In the genomic region with DNA sequence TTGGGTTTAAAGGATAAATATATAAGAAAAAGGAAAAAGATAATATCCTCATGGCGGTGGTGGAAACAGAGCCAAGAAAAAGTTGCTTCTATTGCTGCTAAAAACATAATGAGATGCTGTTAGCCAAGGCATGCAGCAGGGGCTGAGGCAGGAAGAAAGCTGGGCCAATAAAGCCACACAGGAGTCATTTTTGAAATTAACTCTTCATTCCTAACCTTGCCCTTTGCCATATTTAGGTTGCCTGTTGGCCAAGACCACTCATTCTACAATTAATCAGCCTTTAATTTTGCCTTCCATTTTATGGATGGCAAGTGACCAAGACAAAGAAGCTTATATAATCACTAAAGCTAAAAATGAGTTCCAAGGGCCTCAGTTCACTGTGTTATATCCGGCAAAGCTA, we compare ENCODE assay signal across 24 cellular contexts.
"Had no signal": no experiment of that assay in that cellular context is flagged by ENCODE, and none has a peak within 500 bp of the region (broad histone marks: within the 10 kb centered on the region; RNA-seq: fewer than 3 reads in every experiment).

No MANE protein-coding gene starts in this region.

- H3K27ac ChIP-seq: SK-N-MC had no signal

- ATAC-seq: activated CD4-positive, CD25-positive, alpha-beta regulatory T cell treated with anti-CD3 and anti-CD28 coated beads, Interleukin-2, amount 50 U/mL, for 24 hours; activated CD8-positive, alpha-beta T cell treated with anti-CD3 and anti-CD28 coated beads, Interleukin-2, amount 10 ng/mL, durations not matched to agents 7 days and 5 days; activated T-cell treated with anti-CD3 and anti-CD28 coated beads, Interleukin-2, amount 50 U/mL, for 4 hours; Panc1; Right ventricle myocardium inferior had no signal

- DNase-seq: activated CD4-positive, alpha-beta T cell treated with anti-CD3 and anti-CD28 coated beads for 48 hours; activated CD4-positive, alpha-beta T cell treated with anti-CD3 and anti-CD28 coated beads, Interleukin-2, amount 50 U/mL, for 4 hours; activated CD8-positive, alpha-beta T cell treated with anti-CD3 and anti-CD28 coated beads, Interleukin-2, amount 10 ng/mL, durations not matched to agents 7 days and 5 days; activated gamma-delta T cell; activated naive CD4-positive, alpha-beta T cell treated with anti-CD3 and anti-CD28 coated beads for 36 hours; activated T-cell treated with anti-CD3 and anti-CD28 coated beads, Interleukin-2, amount 50 U/mL, for 4 hours; cerebellar nuclear complex; KG1; NCI-H1092; NCI-H1417; NCI-H1694; NCI-H2029; NCI-H2107; NCI-H2171 treated with DMSO at 0.1 percent for 48 hours; NCI-H226; NCI-H510A treated with DMSO at 0.1 percent for 48 hours; NCI-H69; NK-92 treated with Interleukin-12 subunit alpha and Interleukin-12 subunit beta, amount 100 ng/mL, for 24 hours; OCI-M1; RPMI8226 had no signal

- H3K4me3 ChIP-seq: SK-N-MC had no signal
